8 cellular contexts compared by ENCODE assay signal in the genomic region with DNA sequence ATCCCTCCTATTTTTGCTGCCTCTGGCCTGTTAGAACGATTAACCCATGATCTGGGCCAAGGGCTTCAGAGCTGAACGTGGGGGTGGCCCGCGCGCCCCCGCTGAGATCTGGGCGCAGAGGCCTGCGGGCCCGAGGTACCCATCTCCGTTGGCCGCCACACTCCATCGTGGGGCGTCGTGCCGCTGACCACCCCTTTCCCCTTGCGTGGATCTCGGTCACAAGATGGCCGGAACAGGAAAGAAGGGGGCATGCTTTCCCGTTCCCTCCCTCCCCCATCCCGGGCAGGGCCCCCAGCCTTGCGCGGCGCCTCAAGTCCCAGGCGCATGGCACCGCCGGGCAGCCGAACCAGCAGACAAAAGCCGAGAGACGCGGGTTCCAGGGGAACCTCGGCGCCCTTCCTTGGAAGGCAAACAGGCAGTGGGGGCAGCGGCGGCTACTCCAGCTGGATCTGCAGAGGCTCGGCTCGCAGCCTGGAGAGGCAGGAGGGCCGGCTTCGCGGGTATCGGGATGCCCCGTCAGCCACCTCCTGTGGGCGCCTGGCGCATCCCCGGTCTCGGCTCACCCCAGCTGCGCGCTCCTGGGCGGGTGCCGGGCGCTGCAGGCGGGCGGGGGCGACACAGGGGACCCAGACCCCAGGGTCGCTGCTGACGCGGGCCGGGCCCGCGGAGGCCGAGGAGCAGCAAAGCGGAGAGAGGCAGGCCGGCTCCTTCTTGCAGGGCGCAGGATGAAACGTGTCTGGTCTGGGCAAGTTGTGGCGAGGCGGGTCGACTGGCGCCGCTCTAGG. TPM values are rescaled to one million over a fixed set of nuclear protein-coding genes. Genes with fewer than 3 reads are reported as not detected.
DNase-seq lines count a peak whose midpoint lies in the region; ATAC-seq and TF ChIP-seq lines count a peak whose summit lies in the region.

No MANE protein-coding gene starts in this region.

- WGBS in right cardiac atrium, result under 1% methylated on average over 69 of the region's 69 CpGs

- CTCF ChIA-PET in A673 (lab: Charles Lee) (no interaction called here), PC-9 (lab: Charles Lee) (no interaction called here)

- no peak overlapping the region for H3K4me2 ChIP-seq in PC-9

- H3K27me3 ChIP-seq in A673 (replicated peaks; ENCODE audit: insufficient read depth, low read depth, low read length, poor library complexity) (peaks cover 57% of the 10 kb centered on the region), right cardiac atrium (ENCODE audit: control insufficient read depth, insufficient read depth) (no peaks in the 10 kb centered on the region), PC-9 (ENCODE audit: insufficient read depth, low read depth) (no peaks in the 10 kb centered on the region)

- ATAC-seq in GM18867 (IDR thresholded peaks at IDR 0.05; ENCODE audit: unreplicated experiment) (peak; percentile 37), right cardiac atrium (peak; percentile 64 to 71)
- ATAC-seq in activated naive CD8-positive, alpha-beta T cell treated with anti-CD3 and anti-CD28 coated beads, Interleukin-2, amount 10 ng/mL, durations not matched to agents 7 days and 5 days (ENCODE audit: low read depth), result peak; percentile 57

- H3K36me3 Mint-ChIP-seq in activated naive CD8-positive, alpha-beta T cell treated with anti-CD3 and anti-CD28 coated beads, Interleukin-2, amount 10 ng/mL, durations not matched to agents 7 days and 5 days, result no peaks in the 10 kb centered on the region

- H3K79me2 ChIP-seq in PC-9 (ENCODE audit: low read depth), result no peaks in the 10 kb centered on the region

- TF ChIP-seq CTCF in A673 (conservative IDR thresholded peaks at IDR 0.05; ENCODE audit: low read depth, low read length) (no peak), retinal pigment epithelial cell (conservative IDR thresholded peaks at IDR 0.05; ENCODE audit: low read depth, low read length) (no peak), PC-9 (conservative IDR thresholded peaks at IDR 0.05) (no peak)

- H3K4me3 Mint-ChIP-seq in activated naive CD8-positive, alpha-beta T cell treated with anti-CD3 and anti-CD28 coated beads, Interleukin-2, amount 10 ng/mL, durations not matched to agents 7 days and 5 days, result peak overlapping the region; percentile 79

- peaks cover 6% of the 10 kb centered on the region for H3K4me1 Mint-ChIP-seq in activated naive CD8-positive, alpha-beta T cell treated with anti-CD3 and anti-CD28 coated beads, Interleukin-2, amount 10 ng/mL, durations not matched to agents 7 days and 5 days

- no TSS peak for BruUV-seq in A673 (replicated peaks; lab: Mats Ljungman, UMichigan)
- no TSS peak for BruUV-seq in PC-9 (replicated peaks; lab: Mats Ljungman, UMichigan)

- peaks cover 62% of the 10 kb centered on the region for H3K27me3 Mint-ChIP-seq in activated naive CD8-positive, alpha-beta T cell treated with anti-CD3 and anti-CD28 coated beads, Interleukin-2, amount 10 ng/mL, durations not matched to agents 7 days and 5 days

- H3K4me3 ChIP-seq in A673 (ENCODE audit: low read depth, low read length, poor library complexity, severe bottlenecking), result peak overlapping the region; percentile 43
- peak overlapping the region; percentile 74 for H3K4me3 ChIP-seq in right cardiac atrium (ENCODE audit: low read length)
- H3K4me3 ChIP-seq in retinal pigment epithelial cell (ENCODE audit: low read length), result peak overlapping the region; percentile 71
- H3K4me3 ChIP-seq in PC-9, result no peak overlapping the region

- DNase-seq in A673 (ENCODE audit: low spot score) (peak; percentile 15), HPDE6-E6E7 (ENCODE audit: extremely low spot score) (peak; percentile 22), right cardiac atrium (peak in 2 of 3 donors; percentile 27 to 61), retinal pigment epithelial cell (ENCODE audit: low read depth) (peak; percentile 5), SIG-M5 treated with dmso at 0.1 percent for 504 hours (lab: John Stamatoyannopoulos, UW; ENCODE audit: unreplicated experiment) (no peak), PC-9 (no peak)
- peak; percentile 50 for DNase-seq in activated naive CD8-positive, alpha-beta T cell treated with anti-CD3 and anti-CD28 coated beads, Interleukin-2, amount 10 ng/mL, durations not matched to agents 7 days and 5 days

- H3F3A ChIP-seq in PC-9 (ENCODE audit: insufficient read depth, low read depth), result no peaks in the 10 kb centered on the region

- no peaks in the 10 kb centered on the region for H3K9me3 Mint-ChIP-seq in activated naive CD8-positive, alpha-beta T cell treated with anti-CD3 and anti-CD28 coated beads, Interleukin-2, amount 10 ng/mL, durations not matched to agents 7 days and 5 days

- H4K20me1 ChIP-seq in PC-9 (ENCODE audit: insufficient read depth), result no peaks in the 10 kb centered on the region

- H3K9me3 ChIP-seq in A673 (ENCODE audit: low read depth, low read length, poor library complexity, severe bottlenecking), result no peaks in the 10 kb centered on the region
- no peaks in the 10 kb centered on the region for H3K9me3 ChIP-seq in right cardiac atrium (ENCODE audit: control insufficient read depth, low read length)
- no peaks in the 10 kb centered on the region for H3K9me3 ChIP-seq in PC-9 (ENCODE audit: insufficient read depth, low read depth)

- no peaks in the 10 kb centered on the region for H3K9me2 ChIP-seq in PC-9 (ENCODE audit: insufficient read depth)

- H3K27ac Mint-ChIP-seq in activated naive CD8-positive, alpha-beta T cell treated with anti-CD3 and anti-CD28 coated beads, Interleukin-2, amount 10 ng/mL, durations not matched to agents 7 days and 5 days, result no peak overlapping the region

- intact Hi-C loops in A673 (cut with micrococcal nuclease; ENCODE audit: unreplicated experiment), result no loop called here
- intact Hi-C loops in right cardiac atrium (cut with DNase I), result no loop called here
- intact Hi-C loops in PC-9 (cut with micrococcal nuclease; ENCODE audit: unreplicated experiment), result no loop called here

- no peak overlapping the region for H2AFZ ChIP-seq in PC-9

- POLR2A ChIA-PET in A673 (lab: Charles Lee; ENCODE audit: low non-redundant PET), result no interaction called here
- POLR2A ChIA-PET in activated naive CD8-positive, alpha-beta T cell treated with anti-CD3 and anti-CD28 coated beads, Interleukin-2, amount 10 ng/mL, durations not matched to agents 7 days and 5 days (lab: Charles Lee), result no interaction called here
- POLR2A ChIA-PET in PC-9 (lab: Charles Lee; ENCODE audit: unreplicated experiment), result no interaction called here

- H3K36me3 ChIP-seq in A673 (ENCODE audit: insufficient read depth, low read length, poor library complexity, severe bottlenecking) (no peaks in the 10 kb centered on the region), PC-9 (ENCODE audit: low read depth) (no peaks in the 10 kb centered on the region)

- H3K27ac ChIP-seq in A673 (ENCODE audit: low read depth, low read length, poor library complexity, severe bottlenecking) (no peak overlapping the region), right cardiac atrium (ENCODE audit: low read length) (no peak overlapping the region), PC-9 (no peak overlapping the region)

- H3K4me1 ChIP-seq in A673 (ENCODE audit: insufficient read depth, low read length, poor library complexity, severe bottlenecking), result no peaks in the 10 kb centered on the region
- no peaks in the 10 kb centered on the region for H3K4me1 ChIP-seq in right cardiac atrium (ENCODE audit: control insufficient read depth, insufficient read depth, low read length)
- peaks cover 6% of the 10 kb centered on the region for H3K4me1 ChIP-seq in PC-9 (replicated peaks; ENCODE audit: insufficient read depth)

RNA-seq across cellular contexts. Expression of a gene that starts 0.5 kb away (rescaled TPM):
- total RNA-seq in A673 (2021) (6.1 and 8.6 TPM in 2 replicates), right cardiac atrium (1 to 10 TPM; 5.0 to 6.9 (median 6.3) TPM), PC-9 (2021) (not detected in 2 replicates)
- under 1 TPM; 0.17 to 0.45 TPM for total RNA-seq in activated naive CD8-positive, alpha-beta T cell treated with anti-CD3 and anti-CD28 coated beads, Interleukin-2, amount 10 ng/mL, durations not matched to agents 7 days and 5 days
- 3.4 TPM for polyA plus RNA-seq in right cardiac atrium

RNA-seq across cellular contexts. Expression of a gene that starts 32.9 kb away (rescaled TPM):
- total RNA-seq in A673 (2021) (21.4 and 21.5 TPM in 2 replicates), right cardiac atrium (10 to 100 TPM; 36.3 to 52.2 (median 42.2) TPM), PC-9 (2021) (8.1 and 10.5 TPM in 2 replicates)
- 10 to 100 TPM; 14.9 to 16.6 TPM for total RNA-seq in activated naive CD8-positive, alpha-beta T cell treated with anti-CD3 and anti-CD28 coated beads, Interleukin-2, amount 10 ng/mL, durations not matched to agents 7 days and 5 days
- polyA plus RNA-seq in right cardiac atrium, result 14.5 TPM

Comparison
In these comparisons a context has a peak if more than half of its experiments do, and no peak if none do; other contexts are left out.
1. DNase-seq: peak in A673 (single experiment), HPDE6-E6E7 (single experiment), activated naive CD8-positive, alpha-beta T cell treated with anti-CD3 and anti-CD28 coated beads, Interleukin-2, amount 10 ng/mL, durations not matched to agents 7 days and 5 days (single experiment), right cardiac atrium (2 of 3) and retinal pigment epithelial cell (single experiment); none in SIG-M5 treated with dmso at 0.1 percent for 504 hours (single experiment) and PC-9 (0 of 2).
2. Peak in every context shown above with its lines, with median percentiles within 50 percentile points of each other: ATAC-seq.